9 cellular contexts compared by ENCODE assay signal in the genomic region with DNA sequence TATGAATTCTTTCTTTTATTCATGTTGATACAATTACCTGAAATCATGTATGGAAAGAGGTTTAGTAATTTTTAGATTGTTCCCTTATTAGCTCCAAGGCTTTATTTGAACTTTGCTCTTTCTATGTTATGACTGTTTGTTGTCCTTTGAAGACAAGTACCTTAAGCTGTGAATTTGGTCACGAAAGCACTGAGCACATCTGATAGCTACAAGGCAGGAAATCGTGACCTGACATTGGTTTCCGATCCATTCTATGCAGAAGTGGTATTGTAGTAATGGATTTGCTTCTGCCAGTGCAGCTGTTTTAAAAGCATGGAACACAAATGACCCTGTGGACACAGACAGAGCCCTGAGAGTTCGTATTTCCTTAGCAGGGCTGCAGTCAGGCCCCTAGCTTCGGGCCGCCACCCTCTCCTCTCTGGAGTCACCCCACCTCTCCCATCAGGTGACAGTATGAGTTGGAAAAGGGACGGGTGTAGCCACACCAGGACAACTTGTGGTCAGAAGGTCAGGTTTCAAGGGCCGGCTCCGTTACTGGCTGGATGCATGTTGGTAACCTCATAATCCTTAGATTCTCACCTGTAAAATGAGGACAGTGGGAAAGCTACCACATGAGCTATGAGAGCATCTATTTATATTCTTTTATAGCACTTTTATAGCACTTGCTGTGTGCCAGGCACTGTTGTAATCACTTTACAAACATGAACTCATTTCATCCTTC.
DNase-seq lines count a peak whose midpoint lies in the region; ATAC-seq, FAIRE-seq and TF ChIP-seq lines count a peak whose summit lies in the region.
"Had no signal": no experiment of that assay in that cellular context is flagged by ENCODE, and none has a peak within 500 bp of the region (broad histone marks: within the 10 kb centered on the region; RNA-seq: fewer than 3 reads in every experiment).

No MANE protein-coding gene starts in this region.

- CTCF ChIA-PET in WTC11 (lab: Charles Lee): interaction anchor here (0.5 kb wide), 1 partner anchor 733 kb away, joined by 3 read pairs; no protein-coding TSS in a partner anchor

- TF ChIP-seq CTCF in 22Rv1 (IDR thresholded peaks at IDR 0.05) (no peak), WTC11 (IDR thresholded peaks at IDR 0.05) (no peak), lower lobe of right lung (IDR thresholded peaks at IDR 0.05) (no peak)

- H3K27me3 ChIP-seq in lower lobe of right lung (ENCODE audit: low read depth): no peaks in the 10 kb centered on the region

- intact Hi-C loops in lower lobe of right lung (cut with DNase I): no loop called here

- FAIRE-seq in GM19239 (lab: Jason Lieb, UNC): peak; percentile 62

- H3K4me3 ChIP-seq in lower lobe of right lung: no peak overlapping the region

- DNase-seq in GM19239 (ENCODE audit: insufficient read length, low spot score): no peak
- DNase-seq in WTC11 (ENCODE audit: low spot score): no peak
- DNase-seq in lower lobe of right lung: no peak
- DNase-seq in substantia nigra (lab: John Stamatoyannopoulos, UW): no peak
- DNase-seq in activated CD4-positive, CD25-positive, alpha-beta regulatory T cell treated with anti-CD3 and anti-CD28 coated beads, Interleukin-2, amount 50 U/mL, for 72 hours: no peak
- DNase-seq: stimulated activated naive B cell treated with anti-CD40 and anti-IgM and Interleukin-4, amounts not matched to agents 10 μg/mL and 1 μg/mL and 100 μg/mL, for 72 hours had no signal

- H3K36me3 Mint-ChIP-seq in WTC11: peaks cover 8% of the 10 kb centered on the region
- H3K36me3 Mint-ChIP-seq: stimulated activated naive B cell treated with anti-CD40 and anti-IgM and Interleukin-4, amounts not matched to agents 10 μg/mL and 1 μg/mL and 100 μg/mL, for 72 hours had no signal

- peak overlapping the region; percentile 36 for H3K27ac Mint-ChIP-seq in WTC11
- H3K27ac Mint-ChIP-seq: stimulated activated naive B cell treated with anti-CD40 and anti-IgM and Interleukin-4, amounts not matched to agents 10 μg/mL and 1 μg/mL and 100 μg/mL, for 72 hours had no signal

- H3K4me1 ChIP-seq in lower lobe of right lung: peaks cover 64% of the 10 kb centered on the region

- H3K4me3 Mint-ChIP-seq in WTC11: no peak overlapping the region
- H3K4me3 Mint-ChIP-seq: stimulated activated naive B cell treated with anti-CD40 and anti-IgM and Interleukin-4, amounts not matched to agents 10 μg/mL and 1 μg/mL and 100 μg/mL, for 72 hours had no signal

- H3K27ac ChIP-seq in 22Rv1 (peak overlapping the region; percentile 68), lower lobe of right lung (peak overlapping the region; percentile 66), substantia nigra (ENCODE audit: low read depth, low read length, poor library complexity, severe bottlenecking) (no peak overlapping the region)

- POLR2A ChIA-PET in WTC11 (lab: Charles Lee): no interaction called here

- no peaks in the 10 kb centered on the region for H3K9me3 ChIP-seq in lower lobe of right lung

- peaks cover 88% of the 10 kb centered on the region for H3K4me1 Mint-ChIP-seq in WTC11

- 0 out of 2 replicates have a peak, but pooled peaks have one; percentile 7 for ATAC-seq in WTC11
- peak; percentile 13 to 39 for ATAC-seq in lower lobe of right lung
- no peak for ATAC-seq in GM21576 (IDR thresholded peaks at IDR 0.05; ENCODE audit: unreplicated experiment)
- no peak for ATAC-seq in HG02970 (IDR thresholded peaks at IDR 0.05; ENCODE audit: low FRiP score, unreplicated experiment)

- no peaks in the 10 kb centered on the region for H3K27me3 Mint-ChIP-seq in WTC11 (ENCODE audit: low read depth)
- H3K27me3 Mint-ChIP-seq: stimulated activated naive B cell treated with anti-CD40 and anti-IgM and Interleukin-4, amounts not matched to agents 10 μg/mL and 1 μg/mL and 100 μg/mL, for 72 hours had no signal

- no peaks in the 10 kb centered on the region for H3K9me3 Mint-ChIP-seq in WTC11
- H3K9me3 Mint-ChIP-seq: stimulated activated naive B cell treated with anti-CD40 and anti-IgM and Interleukin-4, amounts not matched to agents 10 μg/mL and 1 μg/mL and 100 μg/mL, for 72 hours had no signal

- no peaks in the 10 kb centered on the region for H3K36me3 ChIP-seq in lower lobe of right lung

TF ChIP-seq in WTC11, 78 proteins besides CTCF, POLR2A, EP300 and RAD21:
- TF ChIP-seq GABPB1 (CRISPR knock-in tag; IDR thresholded peaks at IDR 0.05) (0 out of 2 replicates have a peak, but pooled peaks have one; percentile 10), ETV6 (CRISPR knock-in tag; IDR thresholded peaks at IDR 0.05) (no peak), NR1H2 (CRISPR knock-in tag; IDR thresholded peaks at IDR 0.05) (no peak)
- TF ChIP-seq, protein P1, sequence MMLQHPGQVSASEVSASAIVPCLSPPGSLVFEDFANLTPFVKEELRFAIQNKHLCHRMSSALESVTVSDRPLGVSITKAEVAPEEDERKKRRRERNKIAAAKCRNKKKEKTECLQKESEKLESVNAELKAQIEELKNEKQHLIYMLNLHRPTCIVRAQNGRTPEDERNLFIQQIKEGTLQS (CRISPR knock-in tag; conservative IDR thresholded peaks at IDR 0.05): no peak

Comparison
In these comparisons a context has a peak if more than half of its experiments do, and no peak if none do; other contexts are left out.
1. ATAC-seq: peak in WTC11 (single experiment) and lower lobe of right lung (2 of 2); none in GM21576 (single experiment) and HG02970 (single experiment).